Comparison of ENCODE assay signal across 1 cellular context in genomic region chr12:124992874-124993567, GRCh38.
TF ChIP-seq lines count a peak whose summit lies in the region.

No MANE protein-coding gene starts in this region.

TF ChIP-seq in K562, 482 proteins besides CTCF, POLR2A, EP300 and RAD21 (continued from another document and continues in another):
- no peak for TF ChIP-seq TFE3 (CRISPR knock-in tag; IDR thresholded peaks at IDR 0.05)
- no peak for TF ChIP-seq ZNF12 (CRISPR knock-in tag; IDR thresholded peaks at IDR 0.05)
- peak; percentile 80 for TF ChIP-seq ETV1 (tag; conservative IDR thresholded peaks at IDR 0.05; ENCODE audit: low read depth)
- peak; percentile 51; the same call in 1 of the 2 replicates for TF ChIP-seq CREM (IDR thresholded peaks at IDR 0.05; ENCODE audit: low read depth)
- TF ChIP-seq ARID1B (IDR thresholded peaks at IDR 0.05): peak; percentile 50
- TF ChIP-seq JUNB (CRISPR knock-in tag; conservative IDR thresholded peaks at IDR 0.05): no peak
- no peak for TF ChIP-seq NR3C1 (CRISPR knock-in tag; IDR thresholded peaks at IDR 0.05)
- peak; percentile 46 for TF ChIP-seq EP400 (IDR thresholded peaks at IDR 0.05)
- TF ChIP-seq ZNF668 (CRISPR knock-in tag; IDR thresholded peaks at IDR 0.05): no peak
- TF ChIP-seq, protein P1, sequence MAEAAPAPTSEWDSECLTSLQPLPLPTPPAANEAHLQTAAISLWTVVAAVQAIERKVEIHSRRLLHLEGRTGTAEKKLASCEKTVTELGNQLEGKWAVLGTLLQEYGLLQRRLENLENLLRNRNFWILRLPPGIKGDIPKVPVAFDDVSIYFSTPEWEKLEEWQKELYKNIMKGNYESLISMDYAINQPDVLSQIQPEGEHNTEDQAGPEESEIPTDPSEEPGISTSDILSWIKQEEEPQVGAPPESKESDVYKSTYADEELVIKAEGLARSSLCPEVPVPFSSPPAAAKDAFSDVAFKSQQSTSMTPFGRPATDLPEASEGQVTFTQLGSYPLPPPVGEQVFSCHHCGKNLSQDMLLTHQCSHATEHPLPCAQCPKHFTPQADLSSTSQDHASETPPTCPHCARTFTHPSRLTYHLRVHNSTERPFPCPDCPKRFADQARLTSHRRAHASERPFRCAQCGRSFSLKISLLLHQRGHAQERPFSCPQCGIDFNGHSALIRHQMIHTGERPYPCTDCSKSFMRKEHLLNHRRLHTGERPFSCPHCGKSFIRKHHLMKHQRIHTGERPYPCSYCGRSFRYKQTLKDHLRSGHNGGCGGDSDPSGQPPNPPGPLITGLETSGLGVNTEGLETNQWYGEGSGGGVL (CRISPR knock-in tag; IDR thresholded peaks at IDR 0.05): no peak
- no peak for TF ChIP-seq NEUROD1 (IDR thresholded peaks at IDR 0.05; ENCODE audit: borderline replicate concordance, low read depth, low read length, partially characterized antibody)
- TF ChIP-seq RNF2 (IDR thresholded peaks at IDR 0.05): 0 out of 2 replicates have a peak, but pooled peaks have one; percentile 25
- TF ChIP-seq ZNF282 (CRISPR knock-in tag; IDR thresholded peaks at IDR 0.05): no peak
- peak; percentile 49; the same call in 1 of the 2 replicates for TF ChIP-seq HDAC2 (IDR thresholded peaks at IDR 0.05)
- TF ChIP-seq SIX5 (IDR thresholded peaks at IDR 0.05; ENCODE audit: borderline replicate concordance in 1 of 2, insufficient read depth in 1 of 2, low read depth in 1 of 2, low read length in 2 of 2): no peak
- no peak for TF ChIP-seq RBM22 (IDR thresholded peaks at IDR 0.05; ENCODE audit: low read depth, low read length, poor library complexity, severe bottlenecking)
- TF ChIP-seq, protein P2, sequence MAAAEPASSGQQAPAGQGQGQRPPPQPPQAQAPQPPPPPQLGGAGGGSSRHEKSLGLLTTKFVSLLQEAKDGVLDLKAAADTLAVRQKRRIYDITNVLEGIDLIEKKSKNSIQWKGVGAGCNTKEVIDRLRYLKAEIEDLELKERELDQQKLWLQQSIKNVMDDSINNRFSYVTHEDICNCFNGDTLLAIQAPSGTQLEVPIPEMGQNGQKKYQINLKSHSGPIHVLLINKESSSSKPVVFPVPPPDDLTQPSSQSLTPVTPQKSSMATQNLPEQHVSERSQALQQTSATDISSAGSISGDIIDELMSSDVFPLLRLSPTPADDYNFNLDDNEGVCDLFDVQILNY (CRISPR knock-in tag; IDR thresholded peaks at IDR 0.05): no peak
- TF ChIP-seq, protein P3, sequence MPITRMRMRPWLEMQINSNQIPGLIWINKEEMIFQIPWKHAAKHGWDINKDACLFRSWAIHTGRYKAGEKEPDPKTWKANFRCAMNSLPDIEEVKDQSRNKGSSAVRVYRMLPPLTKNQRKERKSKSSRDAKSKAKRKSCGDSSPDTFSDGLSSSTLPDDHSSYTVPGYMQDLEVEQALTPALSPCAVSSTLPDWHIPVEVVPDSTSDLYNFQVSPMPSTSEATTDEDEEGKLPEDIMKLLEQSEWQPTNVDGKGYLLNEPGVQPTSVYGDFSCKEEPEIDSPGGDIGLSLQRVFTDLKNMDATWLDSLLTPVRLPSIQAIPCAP (CRISPR knock-in tag; IDR thresholded peaks at IDR 0.05; ENCODE audit: borderline replicate concordance): no peak
- TF ChIP-seq GATAD2B (IDR thresholded peaks at IDR 0.05; ENCODE audit: borderline replicate concordance): 0 out of 2 replicates have a peak, but pooled peaks have one; percentile 13
- peak; percentile 47; the same call in 1 of the 2 replicates for TF ChIP-seq SMARCA4 (IDR thresholded peaks at IDR 0.05)
- TF ChIP-seq ADNP (tag; IDR thresholded peaks at IDR 0.05): peak; percentile 74; the same call in 1 of the 2 replicates
- TF ChIP-seq ZNF586 (CRISPR knock-in tag; conservative IDR thresholded peaks at IDR 0.05): no peak
- peak; percentile 83 for TF ChIP-seq L3MBTL2 (IDR thresholded peaks at IDR 0.05)
- TF ChIP-seq SRSF3 (IDR thresholded peaks at IDR 0.05; ENCODE audit: insufficient read depth, low read length): no peak
- TF ChIP-seq SPI1 (IDR thresholded peaks at IDR 0.05; ENCODE audit: borderline replicate concordance, low read depth, low read length): 0 out of 2 replicates have a peak, but pooled peaks have one; percentile 19
- TF ChIP-seq PML (IDR thresholded peaks at IDR 0.05; ENCODE audit: low read length): peak; percentile 36; the same call in 1 of the 2 replicates
- TF ChIP-seq HMG20B (CRISPR knock-in tag; IDR thresholded peaks at IDR 0.05): no peak
- peak; percentile 47; the same call in 1 of the 2 replicates for TF ChIP-seq SP1 (CRISPR knock-in tag; IDR thresholded peaks at IDR 0.05)
- no peak for TF ChIP-seq JUND (IDR thresholded peaks at IDR 0.05; ENCODE audit: borderline replicate concordance, low read depth, low read length)
- peak; percentile 7; the same call in 1 of the 3 replicates for TF ChIP-seq JUND (tag; IDR thresholded peaks at IDR 0.05; ENCODE audit: borderline replicate concordance, low read depth, low read length)
- no peak for TF ChIP-seq ATF4 (CRISPR knock-in tag; IDR thresholded peaks at IDR 0.05)
- no peak for TF ChIP-seq ZNF583 (CRISPR knock-in tag; IDR thresholded peaks at IDR 0.05)
- TF ChIP-seq ZNF561 (CRISPR knock-in tag; conservative IDR thresholded peaks at IDR 0.05): no peak
- TF ChIP-seq SIN3B (IDR thresholded peaks at IDR 0.05; ENCODE audit: low read depth): no peak
- peak; percentile 55; the same call in 1 of the 2 replicates for TF ChIP-seq DPF2 (IDR thresholded peaks at IDR 0.05)
- TF ChIP-seq, protein P4, sequence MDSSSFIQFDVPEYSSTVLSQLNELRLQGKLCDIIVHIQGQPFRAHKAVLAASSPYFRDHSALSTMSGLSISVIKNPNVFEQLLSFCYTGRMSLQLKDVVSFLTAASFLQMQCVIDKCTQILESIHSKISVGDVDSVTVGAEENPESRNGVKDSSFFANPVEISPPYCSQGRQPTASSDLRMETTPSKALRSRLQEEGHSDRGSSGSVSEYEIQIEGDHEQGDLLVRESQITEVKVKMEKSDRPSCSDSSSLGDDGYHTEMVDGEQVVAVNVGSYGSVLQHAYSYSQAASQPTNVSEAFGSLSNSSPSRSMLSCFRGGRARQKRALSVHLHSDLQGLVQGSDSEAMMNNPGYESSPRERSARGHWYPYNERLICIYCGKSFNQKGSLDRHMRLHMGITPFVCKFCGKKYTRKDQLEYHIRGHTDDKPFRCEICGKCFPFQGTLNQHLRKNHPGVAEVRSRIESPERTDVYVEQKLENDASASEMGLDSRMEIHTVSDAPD (CRISPR knock-in tag; IDR thresholded peaks at IDR 0.05): no peak
- TF ChIP-seq ZKSCAN1 (IDR thresholded peaks at IDR 0.05; ENCODE audit: low read depth, low read length): peak; percentile 34; the same call in 1 of the 2 replicates
- peak; percentile 48 for TF ChIP-seq TEAD4 (IDR thresholded peaks at IDR 0.05; ENCODE audit: low read length)
- no peak for TF ChIP-seq TEAD4 (CRISPR knock-in tag; IDR thresholded peaks at IDR 0.05; ENCODE audit: borderline replicate concordance)
- no peak for TF ChIP-seq POU5F1 (IDR thresholded peaks at IDR 0.05; ENCODE audit: borderline replicate concordance, low read depth, low read length, partially characterized antibody)
- TF ChIP-seq, protein P5, sequence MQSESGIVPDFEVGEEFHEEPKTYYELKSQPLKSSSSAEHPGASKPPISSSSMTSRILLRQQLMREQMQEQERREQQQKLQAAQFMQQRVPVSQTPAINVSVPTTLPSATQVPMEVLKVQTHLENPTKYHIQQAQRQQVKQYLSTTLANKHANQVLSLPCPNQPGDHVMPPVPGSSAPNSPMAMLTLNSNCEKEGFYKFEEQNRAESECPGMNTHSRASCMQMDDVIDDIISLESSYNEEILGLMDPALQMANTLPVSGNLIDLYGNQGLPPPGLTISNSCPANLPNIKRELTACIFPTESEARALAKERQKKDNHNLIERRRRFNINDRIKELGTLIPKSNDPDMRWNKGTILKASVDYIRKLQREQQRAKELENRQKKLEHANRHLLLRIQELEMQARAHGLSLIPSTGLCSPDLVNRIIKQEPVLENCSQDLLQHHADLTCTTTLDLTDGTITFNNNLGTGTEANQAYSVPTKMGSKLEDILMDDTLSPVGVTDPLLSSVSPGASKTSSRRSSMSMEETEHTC (IDR thresholded peaks at IDR 0.05): no peak
- no peak for TF ChIP-seq FOXP4 (CRISPR knock-in tag; IDR thresholded peaks at IDR 0.05; ENCODE audit: borderline replicate concordance)
- TF ChIP-seq CBFA2T3 (IDR thresholded peaks at IDR 0.05): peak; percentile 45
- peak; percentile 76 for TF ChIP-seq ETV5 (CRISPR knock-in tag; IDR thresholded peaks at IDR 0.05; ENCODE audit: low read depth)
- TF ChIP-seq EWSR1 (IDR thresholded peaks at IDR 0.05; ENCODE audit: borderline replicate concordance, low read depth, partially characterized antibody): no peak
- no peak for TF ChIP-seq SRF (CRISPR knock-in tag; IDR thresholded peaks at IDR 0.05)
- TF ChIP-seq, protein P6, sequence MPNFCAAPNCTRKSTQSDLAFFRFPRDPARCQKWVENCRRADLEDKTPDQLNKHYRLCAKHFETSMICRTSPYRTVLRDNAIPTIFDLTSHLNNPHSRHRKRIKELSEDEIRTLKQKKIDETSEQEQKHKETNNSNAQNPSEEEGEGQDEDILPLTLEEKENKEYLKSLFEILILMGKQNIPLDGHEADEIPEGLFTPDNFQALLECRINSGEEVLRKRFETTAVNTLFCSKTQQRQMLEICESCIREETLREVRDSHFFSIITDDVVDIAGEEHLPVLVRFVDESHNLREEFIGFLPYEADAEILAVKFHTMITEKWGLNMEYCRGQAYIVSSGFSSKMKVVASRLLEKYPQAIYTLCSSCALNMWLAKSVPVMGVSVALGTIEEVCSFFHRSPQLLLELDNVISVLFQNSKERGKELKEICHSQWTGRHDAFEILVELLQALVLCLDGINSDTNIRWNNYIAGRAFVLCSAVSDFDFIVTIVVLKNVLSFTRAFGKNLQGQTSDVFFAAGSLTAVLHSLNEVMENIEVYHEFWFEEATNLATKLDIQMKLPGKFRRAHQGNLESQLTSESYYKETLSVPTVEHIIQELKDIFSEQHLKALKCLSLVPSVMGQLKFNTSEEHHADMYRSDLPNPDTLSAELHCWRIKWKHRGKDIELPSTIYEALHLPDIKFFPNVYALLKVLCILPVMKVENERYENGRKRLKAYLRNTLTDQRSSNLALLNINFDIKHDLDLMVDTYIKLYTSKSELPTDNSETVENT (CRISPR knock-in tag; IDR thresholded peaks at IDR 0.05): no peak
- TF ChIP-seq ELF1 (tag; IDR thresholded peaks at IDR 0.05): peak; percentile 58; the same call in 1 of the 2 replicates
- TF ChIP-seq, protein P7, sequence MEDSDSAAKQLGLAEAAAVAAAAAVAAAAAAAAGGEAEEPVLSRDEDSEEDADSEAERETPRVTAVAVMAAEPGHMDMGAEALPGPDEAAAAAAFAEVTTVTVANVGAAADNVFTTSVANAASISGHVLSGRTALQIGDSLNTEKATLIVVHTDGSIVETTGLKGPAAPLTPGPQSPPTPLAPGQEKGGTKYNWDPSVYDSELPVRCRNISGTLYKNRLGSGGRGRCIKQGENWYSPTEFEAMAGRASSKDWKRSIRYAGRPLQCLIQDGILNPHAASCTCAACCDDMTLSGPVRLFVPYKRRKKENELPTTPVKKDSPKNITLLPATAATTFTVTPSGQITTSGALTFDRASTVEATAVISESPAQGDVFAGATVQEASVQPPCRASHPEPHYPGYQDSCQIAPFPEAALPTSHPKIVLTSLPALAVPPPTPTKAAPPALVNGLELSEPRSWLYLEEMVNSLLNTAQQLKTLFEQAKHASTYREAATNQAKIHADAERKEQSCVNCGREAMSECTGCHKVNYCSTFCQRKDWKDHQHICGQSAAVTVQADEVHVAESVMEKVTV (CRISPR knock-in tag; IDR thresholded peaks at IDR 0.05): no peak
